In genomic region chr12:71958457-71958856, GRCh38 we compare ENCODE assay signal across 2 cellular contexts.
TF ChIP-seq lines count a peak whose summit lies in the region.

No MANE protein-coding gene starts in this region.

TF ChIP-seq in SK-N-SH, 30 proteins besides CTCF, POLR2A, EP300 and RAD21 (continued from another document):
- TF ChIP-seq FOSL2 (IDR thresholded peaks at IDR 0.05; ENCODE audit: borderline replicate concordance, low read depth) (no peak), CHD2 (IDR thresholded peaks at IDR 0.05; ENCODE audit: low read length, partially characterized antibody) (no peak), TEAD4 (IDR thresholded peaks at IDR 0.05; ENCODE audit: borderline replicate concordance, insufficient read depth) (no peak), RFX5 (IDR thresholded peaks at IDR 0.05; ENCODE audit: low read length) (no peak)
- TF ChIP-seq, protein P1, sequence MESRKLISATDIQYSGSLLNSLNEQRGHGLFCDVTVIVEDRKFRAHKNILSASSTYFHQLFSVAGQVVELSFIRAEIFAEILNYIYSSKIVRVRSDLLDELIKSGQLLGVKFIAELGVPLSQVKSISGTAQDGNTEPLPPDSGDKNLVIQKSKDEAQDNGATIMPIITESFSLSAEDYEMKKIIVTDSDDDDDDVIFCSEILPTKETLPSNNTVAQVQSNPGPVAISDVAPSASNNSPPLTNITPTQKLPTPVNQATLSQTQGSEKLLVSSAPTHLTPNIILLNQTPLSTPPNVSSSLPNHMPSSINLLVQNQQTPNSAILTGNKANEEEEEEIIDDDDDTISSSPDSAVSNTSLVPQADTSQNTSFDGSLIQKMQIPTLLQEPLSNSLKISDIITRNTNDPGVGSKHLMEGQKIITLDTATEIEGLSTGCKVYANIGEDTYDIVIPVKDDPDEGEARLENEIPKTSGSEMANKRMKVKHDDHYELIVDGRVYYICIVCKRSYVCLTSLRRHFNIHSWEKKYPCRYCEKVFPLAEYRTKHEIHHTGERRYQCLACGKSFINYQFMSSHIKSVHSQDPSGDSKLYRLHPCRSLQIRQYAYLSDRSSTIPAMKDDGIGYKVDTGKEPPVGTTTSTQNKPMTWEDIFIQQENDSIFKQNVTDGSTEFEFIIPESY (IDR thresholded peaks at IDR 0.05; ENCODE audit: borderline replicate concordance, low read depth) = no peak
- TF ChIP-seq, protein P2, sequence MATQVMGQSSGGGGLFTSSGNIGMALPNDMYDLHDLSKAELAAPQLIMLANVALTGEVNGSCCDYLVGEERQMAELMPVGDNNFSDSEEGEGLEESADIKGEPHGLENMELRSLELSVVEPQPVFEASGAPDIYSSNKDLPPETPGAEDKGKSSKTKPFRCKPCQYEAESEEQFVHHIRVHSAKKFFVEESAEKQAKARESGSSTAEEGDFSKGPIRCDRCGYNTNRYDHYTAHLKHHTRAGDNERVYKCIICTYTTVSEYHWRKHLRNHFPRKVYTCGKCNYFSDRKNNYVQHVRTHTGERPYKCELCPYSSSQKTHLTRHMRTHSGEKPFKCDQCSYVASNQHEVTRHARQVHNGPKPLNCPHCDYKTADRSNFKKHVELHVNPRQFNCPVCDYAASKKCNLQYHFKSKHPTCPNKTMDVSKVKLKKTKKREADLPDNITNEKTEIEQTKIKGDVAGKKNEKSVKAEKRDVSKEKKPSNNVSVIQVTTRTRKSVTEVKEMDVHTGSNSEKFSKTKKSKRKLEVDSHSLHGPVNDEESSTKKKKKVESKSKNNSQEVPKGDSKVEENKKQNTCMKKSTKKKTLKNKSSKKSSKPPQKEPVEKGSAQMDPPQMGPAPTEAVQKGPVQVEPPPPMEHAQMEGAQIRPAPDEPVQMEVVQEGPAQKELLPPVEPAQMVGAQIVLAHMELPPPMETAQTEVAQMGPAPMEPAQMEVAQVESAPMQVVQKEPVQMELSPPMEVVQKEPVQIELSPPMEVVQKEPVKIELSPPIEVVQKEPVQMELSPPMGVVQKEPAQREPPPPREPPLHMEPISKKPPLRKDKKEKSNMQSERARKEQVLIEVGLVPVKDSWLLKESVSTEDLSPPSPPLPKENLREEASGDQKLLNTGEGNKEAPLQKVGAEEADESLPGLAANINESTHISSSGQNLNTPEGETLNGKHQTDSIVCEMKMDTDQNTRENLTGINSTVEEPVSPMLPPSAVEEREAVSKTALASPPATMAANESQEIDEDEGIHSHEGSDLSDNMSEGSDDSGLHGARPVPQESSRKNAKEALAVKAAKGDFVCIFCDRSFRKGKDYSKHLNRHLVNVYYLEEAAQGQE (IDR thresholded peaks at IDR 0.05; ENCODE audit: low read depth, low read length) = no peak
TF ChIP-seq in SK-N-SH: peak in this region for 0.

TF ChIP-seq in SK-N-SH treated with all-trans-retinoic acid at 6 μM for 48 hours, 23 proteins besides CTCF, POLR2A, EP300 and RAD21 (continued from another document):
- TF ChIP-seq PPARA (CRISPR knock-in tag; IDR thresholded peaks at IDR 0.05; ENCODE audit: borderline replicate concordance) = no peak
- TF ChIP-seq CREB5 (CRISPR knock-in tag; IDR thresholded peaks at IDR 0.05; ENCODE audit: low read depth) = no peak
- TF ChIP-seq CSDC2 (CRISPR knock-in tag; IDR thresholded peaks at IDR 0.05) = no peak
- TF ChIP-seq ESRRG (CRISPR knock-in tag; IDR thresholded peaks at IDR 0.05) = no peak
- TF ChIP-seq BACH2 (CRISPR knock-in tag; IDR thresholded peaks at IDR 0.05; ENCODE audit: borderline replicate concordance) = no peak
- no peak for TF ChIP-seq CSRNP3 (CRISPR knock-in tag; IDR thresholded peaks at IDR 0.05)
- TF ChIP-seq RARB (CRISPR knock-in tag; IDR thresholded peaks at IDR 0.05) = no peak
